In the genomic region with DNA sequence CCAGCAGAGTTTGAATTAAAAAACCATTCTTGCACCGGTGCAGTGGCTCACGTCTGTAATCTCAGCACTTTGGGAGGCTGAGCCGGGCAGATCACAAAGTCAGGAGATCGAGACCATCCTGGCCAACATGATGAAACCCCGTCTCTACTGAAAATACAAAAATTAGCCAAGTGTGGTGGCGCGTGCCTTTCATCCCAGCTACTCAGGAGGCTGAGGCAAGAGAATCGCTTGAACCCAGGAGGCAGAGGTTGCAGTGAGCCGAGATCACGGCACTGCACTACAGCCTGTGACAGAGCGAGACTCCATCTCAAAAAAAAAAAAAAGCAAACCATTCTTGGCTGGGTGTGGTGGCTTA, we compare ENCODE assay signal across 7 cellular contexts. TPM values are rescaled to one million over a fixed set of nuclear protein-coding genes. Genes with fewer than 3 reads are reported as not detected.
DNase-seq lines count a peak whose midpoint lies in the region; ATAC-seq and TF ChIP-seq lines count a peak whose summit lies in the region.
"Not testable (repeated sequence)": the region's sequence is repeated elsewhere in the genome, so short reads cannot be mapped to it uniquely, and the experiment has no call there.

No MANE protein-coding gene starts in this region.

- H3K4me1 Mint-ChIP-seq in T-cell, result peaks cover 68 to 86% (median 82%) of the 10 kb centered on the region in 3 donors
- peaks cover 86% of the 10 kb centered on the region for H3K4me1 Mint-ChIP-seq in activated CD4-positive, alpha-beta memory T cell treated with anti-CD3 and anti-CD28 coated beads for 36 hours (ENCODE audit: low read depth)
- peaks cover 77% of the 10 kb centered on the region for H3K4me1 Mint-ChIP-seq in activated T-helper 1 cell treated with anti-CD3 and anti-CD28 coated beads, Interleukin-12 subunit alpha, Interleukin-12 subunit beta, Interleukin-2, Interleukin-4 antibody, amounts not matched to agents 30 ng/mL and 10 ng/mL and 1 ng/mL, durations not matched to agents 14 hours and 24 hours and 36 hours (ENCODE audit: low read depth)
- peaks cover 78% of the 10 kb centered on the region for H3K4me1 Mint-ChIP-seq in activated naive CD8-positive, alpha-beta T cell treated with anti-CD3 and anti-CD28 coated beads for 36 hours
- H3K4me1 Mint-ChIP-seq in naive thymus-derived CD4-positive, alpha-beta T cell, result peaks cover 37 to 88% (median 76%) of the 10 kb centered on the region in 7 donors
- H3K4me1 Mint-ChIP-seq in stimulated activated naive B cell treated with anti-CD40 and anti-IgM and Interleukin-4, amounts not matched to agents 10 μg/mL and 1 μg/mL and 100 μg/mL, for 72 hours, result peaks cover 19 to 40% of the 10 kb centered on the region in 2 donors

- peak overlapping the region; percentile 56 to 65 (median 60) for H3K4me3 Mint-ChIP-seq in T-cell
- H3K4me3 Mint-ChIP-seq in activated CD4-positive, alpha-beta memory T cell treated with anti-CD3 and anti-CD28 coated beads for 36 hours, result peak overlapping the region; percentile 49
- peak overlapping the region; percentile 65 for H3K4me3 Mint-ChIP-seq in activated T-helper 1 cell treated with anti-CD3 and anti-CD28 coated beads, Interleukin-12 subunit alpha, Interleukin-12 subunit beta, Interleukin-2, Interleukin-4 antibody, amounts not matched to agents 30 ng/mL and 10 ng/mL and 1 ng/mL, durations not matched to agents 14 hours and 24 hours and 36 hours
- H3K4me3 Mint-ChIP-seq in activated naive CD8-positive, alpha-beta T cell treated with anti-CD3 and anti-CD28 coated beads for 36 hours, result peak overlapping the region; percentile 32
- peak overlapping the region; percentile 6 to 78 (median 56) for H3K4me3 Mint-ChIP-seq in naive thymus-derived CD4-positive, alpha-beta T cell
- not testable (repeated sequence) for H3K4me3 Mint-ChIP-seq in stimulated activated naive B cell treated with anti-CD40 and anti-IgM and Interleukin-4, amounts not matched to agents 10 μg/mL and 1 μg/mL and 100 μg/mL, for 72 hours

- POLR2A ChIA-PET in HCT116 (lab: Charles Lee), result not testable (repeated sequence)
- POLR2A ChIA-PET in T-cell (lab: Charles Lee), result interaction anchor here (0.6 to 1.2 kb wide), 8 partner anchors 15 to 1787 kb away, joined by 3 to 22 read pairs (median 3); partner anchors contain the start of gene BICDL1 (in 1 of the 2)
- POLR2A ChIA-PET in activated CD4-positive, alpha-beta memory T cell treated with anti-CD3 and anti-CD28 coated beads for 36 hours (lab: Charles Lee), result interaction anchor here (0.7 to 11.0 kb wide), 13 partner anchors 7 to 277 kb away, joined by 3 to 209 read pairs (median 10); partner anchors contain the start of genes BICDL1, GCN1, RAB35 and RNU4-2
- POLR2A ChIA-PET in naive thymus-derived CD4-positive, alpha-beta T cell (lab: Charles Lee), result interaction anchor here (0.6 to 10.5 kb wide), 6 partner anchors 8 to 73 kb away, joined by 3 to 96 read pairs (median 4); partner anchors contain the start of gene BICDL1

- H3K4me3 ChIP-seq in HCT116 (replicated peaks in 1 of 2; ENCODE audit: low read depth in 1 of 2, low read length in 2 of 2), result not testable (repeated sequence)
- H3K4me3 ChIP-seq in naive thymus-derived CD4-positive, alpha-beta T cell (ENCODE audit: low read length), result peak overlapping the region; percentile 16

- CTCF ChIA-PET in HCT116 (lab: Charles Lee); naive thymus-derived CD4-positive, alpha-beta T cell (lab: Charles Lee): not testable (repeated sequence)
- CTCF ChIA-PET in T-cell (lab: Charles Lee), result interaction anchor here in 1 of 2 donors (0.8 to 1.4 kb wide), 5 partner anchors 25 to 102 kb away, joined by 3 to 6 read pairs (median 3); partner anchors contain the start of genes BICDL1 and RAB35
- CTCF ChIA-PET in activated CD4-positive, alpha-beta memory T cell treated with anti-CD3 and anti-CD28 coated beads for 36 hours (lab: Charles Lee), result interaction anchor here (1.0 to 2.2 kb wide), 3 partner anchors 24 to 73 kb away, joined by 4 to 11 read pairs (median 5); partner anchors contain the start of gene BICDL1

- not testable (repeated sequence) for H3K27me3 Mint-ChIP-seq in T-cell; activated CD4-positive, alpha-beta memory T cell treated with anti-CD3 and anti-CD28 coated beads for 36 hours; activated T-helper 1 cell treated with anti-CD3 and anti-CD28 coated beads, Interleukin-12 subunit alpha, Interleukin-12 subunit beta, Interleukin-2, Interleukin-4 antibody, amounts not matched to agents 30 ng/mL and 10 ng/mL and 1 ng/mL, durations not matched to agents 14 hours and 24 hours and 36 hours (ENCODE audit: insufficient read depth); activated naive CD8-positive, alpha-beta T cell treated with anti-CD3 and anti-CD28 coated beads for 36 hours; naive thymus-derived CD4-positive, alpha-beta T cell; stimulated activated naive B cell treated with anti-CD40 and anti-IgM and Interleukin-4, amounts not matched to agents 10 μg/mL and 1 μg/mL and 100 μg/mL, for 72 hours

- RAD21 ChIA-PET in HCT116 (lab: Charles Lee; ENCODE audit: low non-redundant PET in 1 of 2, low total read pairs in 2 of 2, uncharacterized antibody in 2 of 2, unreplicated experiment in 2 of 2), result not testable (repeated sequence)

- 0 out of 2 replicates have a peak, but pooled peaks have one; percentile 13 for ATAC-seq in HCT116
- ATAC-seq in T-cell (replicated peaks in 1 of 4); naive thymus-derived CD4-positive, alpha-beta T cell; stimulated activated naive B cell treated with anti-CD40 and anti-IgM and Interleukin-4, amounts not matched to agents 10 μg/mL and 1 μg/mL and 100 μg/mL, for 72 hours (replicated peaks): not testable (repeated sequence)

- not testable (repeated sequence) for H2AFZ ChIP-seq in HCT116 (ENCODE audit: low read depth, low read length, poor library complexity, severe bottlenecking)

- H3K9ac ChIP-seq in HCT116 (ENCODE audit: low read length), result not testable (repeated sequence)

- intact Hi-C loops in HCT116 (cut with micrococcal nuclease), result not testable (repeated sequence)
- intact Hi-C loops in activated CD4-positive, alpha-beta memory T cell treated with anti-CD3 and anti-CD28 coated beads for 36 hours (cut with micrococcal nuclease), result loop anchor here (2.0 kb wide), 1 partner anchor 278 kb away; the partner anchor contains the start of gene RNU4-1
- intact Hi-C loops in activated T-helper 1 cell treated with anti-CD3 and anti-CD28 coated beads, Interleukin-12 subunit alpha, Interleukin-12 subunit beta, Interleukin-2, Interleukin-4 antibody, amounts not matched to agents 30 ng/mL and 10 ng/mL and 1 ng/mL, durations not matched to agents 14 hours and 24 hours and 36 hours (cut with micrococcal nuclease), result loop anchor here (10.0 kb wide), 1 partner anchor 1980 kb away; no protein-coding TSS in a partner anchor
- intact Hi-C loops in naive thymus-derived CD4-positive, alpha-beta T cell (cut with micrococcal nuclease), result loop anchor here (1.0 to 5.0 kb wide), 4 partner anchors 26 to 347 kb away; partner anchors contain the start of genes RNU4-1 (in 2 of the 2), RNU4-2 (in 2 of the 2) and PRKAB1 (in 1 of the 2)

- TF ChIP-seq CTCF in HCT116 (IDR thresholded peaks at IDR 0.05 in 2 of 3, conservative IDR thresholded peaks at IDR 0.05 in 1 of 3; ENCODE audit: borderline replicate concordance in 1 of 3, insufficient read depth in 1 of 3, low read depth in 2 of 3, low read length in 2 of 3), result not testable (repeated sequence)

- not testable (repeated sequence) for TF ChIP-seq POLR2A in HCT116 (IDR thresholded peaks at IDR 0.05; ENCODE audit: borderline replicate concordance, extremely low read depth, insufficient read depth, insufficient read length)

- H3K36me3 Mint-ChIP-seq in T-cell, result peaks cover 37% of the 10 kb centered on the region
- H3K36me3 Mint-ChIP-seq in activated CD4-positive, alpha-beta memory T cell treated with anti-CD3 and anti-CD28 coated beads for 36 hours, result peaks cover 51% of the 10 kb centered on the region
- peaks cover 39% of the 10 kb centered on the region for H3K36me3 Mint-ChIP-seq in activated T-helper 1 cell treated with anti-CD3 and anti-CD28 coated beads, Interleukin-12 subunit alpha, Interleukin-12 subunit beta, Interleukin-2, Interleukin-4 antibody, amounts not matched to agents 30 ng/mL and 10 ng/mL and 1 ng/mL, durations not matched to agents 14 hours and 24 hours and 36 hours (ENCODE audit: low read depth)
- peaks cover 63% of the 10 kb centered on the region for H3K36me3 Mint-ChIP-seq in activated naive CD8-positive, alpha-beta T cell treated with anti-CD3 and anti-CD28 coated beads for 36 hours
- peaks cover 0 to 30% (median 0%) of the 10 kb centered on the region in 5 donors for H3K36me3 Mint-ChIP-seq in naive thymus-derived CD4-positive, alpha-beta T cell
- H3K36me3 Mint-ChIP-seq in stimulated activated naive B cell treated with anti-CD40 and anti-IgM and Interleukin-4, amounts not matched to agents 10 μg/mL and 1 μg/mL and 100 μg/mL, for 72 hours, result peaks cover 11 to 16% of the 10 kb centered on the region in 2 donors

- BruUV-seq in HCT116 (replicated peaks; lab: Mats Ljungman, UMichigan), result not testable (repeated sequence)

- not testable (repeated sequence) for H3K36me3 ChIP-seq in HCT116 (ENCODE audit: control insufficient read depth in 1 of 2, insufficient read depth in 2 of 2, low read length in 2 of 2); naive thymus-derived CD4-positive, alpha-beta T cell (ENCODE audit: control insufficient read depth in 2 of 3, insufficient read depth in 3 of 3, low read length in 3 of 3)

- not testable (repeated sequence) for H3K9me3 Mint-ChIP-seq in T-cell; activated CD4-positive, alpha-beta memory T cell treated with anti-CD3 and anti-CD28 coated beads for 36 hours; activated T-helper 1 cell treated with anti-CD3 and anti-CD28 coated beads, Interleukin-12 subunit alpha, Interleukin-12 subunit beta, Interleukin-2, Interleukin-4 antibody, amounts not matched to agents 30 ng/mL and 10 ng/mL and 1 ng/mL, durations not matched to agents 14 hours and 24 hours and 36 hours; activated naive CD8-positive, alpha-beta T cell treated with anti-CD3 and anti-CD28 coated beads for 36 hours; naive thymus-derived CD4-positive, alpha-beta T cell; stimulated activated naive B cell treated with anti-CD40 and anti-IgM and Interleukin-4, amounts not matched to agents 10 μg/mL and 1 μg/mL and 100 μg/mL, for 72 hours

- peak overlapping the region; percentile 90 to 93 for H3K27ac Mint-ChIP-seq in T-cell
- H3K27ac Mint-ChIP-seq in activated CD4-positive, alpha-beta memory T cell treated with anti-CD3 and anti-CD28 coated beads for 36 hours, result peak overlapping the region; percentile 96
- H3K27ac Mint-ChIP-seq in activated T-helper 1 cell treated with anti-CD3 and anti-CD28 coated beads, Interleukin-12 subunit alpha, Interleukin-12 subunit beta, Interleukin-2, Interleukin-4 antibody, amounts not matched to agents 30 ng/mL and 10 ng/mL and 1 ng/mL, durations not matched to agents 14 hours and 24 hours and 36 hours, result peak overlapping the region; percentile 95
- peak overlapping the region; percentile 99 for H3K27ac Mint-ChIP-seq in activated naive CD8-positive, alpha-beta T cell treated with anti-CD3 and anti-CD28 coated beads for 36 hours
- H3K27ac Mint-ChIP-seq in naive thymus-derived CD4-positive, alpha-beta T cell, result peak overlapping the region; percentile 93 to 100 (median 96)
- H3K27ac Mint-ChIP-seq in stimulated activated naive B cell treated with anti-CD40 and anti-IgM and Interleukin-4, amounts not matched to agents 10 μg/mL and 1 μg/mL and 100 μg/mL, for 72 hours, result peak overlapping the region; percentile 97

- DNase-seq in HCT116 (ENCODE audit: low read depth, low spot score); T-cell; activated T-helper 1 cell treated with anti-CD3 and anti-CD28 coated beads, Interleukin-12 subunit alpha, Interleukin-12 subunit beta, Interleukin-2, Interleukin-4 antibody, amounts not matched to agents 30 ng/mL and 10 ng/mL and 1 ng/mL, durations not matched to agents 14 hours and 24 hours and 36 hours (ENCODE audit: low spot score); activated naive CD8-positive, alpha-beta T cell treated with anti-CD3 and anti-CD28 coated beads for 36 hours; naive thymus-derived CD4-positive, alpha-beta T cell; stimulated activated naive B cell treated with anti-CD40 and anti-IgM and Interleukin-4, amounts not matched to agents 10 μg/mL and 1 μg/mL and 100 μg/mL, for 72 hours: not testable (repeated sequence)
- peak; percentile 38 for DNase-seq in activated CD4-positive, alpha-beta memory T cell treated with anti-CD3 and anti-CD28 coated beads for 36 hours

- not testable (repeated sequence) for TF ChIP-seq RAD21 in HCT116 (IDR thresholded peaks at IDR 0.05; ENCODE audit: low read depth)

- H3K27me3 ChIP-seq in HCT116 (ENCODE audit: insufficient read depth, low read length); naive thymus-derived CD4-positive, alpha-beta T cell (ENCODE audit: control insufficient read depth in 2 of 2, insufficient read depth in 2 of 2, low read length in 2 of 2): not testable (repeated sequence)

- not testable (repeated sequence) for H3K79me2 ChIP-seq in HCT116 (ENCODE audit: insufficient read depth, low read length)

- H4K20me1 ChIP-seq in HCT116 (ENCODE audit: insufficient read depth), result not testable (repeated sequence)

- not testable (repeated sequence) for H3K9me3 ChIP-seq in HCT116 (ENCODE audit: control insufficient read depth in 1 of 2, insufficient read depth in 1 of 2, low read depth in 1 of 2, low read length in 2 of 2); naive thymus-derived CD4-positive, alpha-beta T cell (ENCODE audit: control insufficient read depth in 2 of 3, low read length in 3 of 3)

- not testable (repeated sequence) for H3K27ac ChIP-seq in HCT116 (ENCODE audit: low read depth, low read length)
- peak overlapping the region; percentile 93 for H3K27ac ChIP-seq in naive thymus-derived CD4-positive, alpha-beta T cell (ENCODE audit: low read depth, low read length)

- H3K9me2 ChIP-seq in HCT116 (ENCODE audit: insufficient read depth), result not testable (repeated sequence)

- peaks cover 19 to 22% of the 10 kb centered on the region in 2 experiments for H3K4me1 ChIP-seq in HCT116 (ENCODE audit: control insufficient read depth in 1 of 2, insufficient read depth in 2 of 2, low read length in 2 of 2)
- H3K4me1 ChIP-seq in naive thymus-derived CD4-positive, alpha-beta T cell (ENCODE audit: control insufficient read depth in 2 of 2, insufficient read depth in 2 of 2, low read length in 2 of 2), result peaks cover 61 to 69% of the 10 kb centered on the region in 2 donors

- peak overlapping the region; percentile 65 for H3K4me2 ChIP-seq in HCT116 (ENCODE audit: low read length)

RNA-seq across cellular contexts. Expression of gene BICDL1, which starts 25.3 kb away (rescaled TPM):
- 18.2 TPM for total RNA-seq in HCT116 (2021; ENCODE audit: unreplicated experiment)
- polyA plus RNA-seq in HCT116 (2012), result 7.0 and 7.2 TPM in 2 replicates
- 100 to 1,000 TPM; 134 to 176 (median 158) TPM for total RNA-seq in T-cell
- 100 to 1,000 TPM; 143 to 155 TPM for total RNA-seq in activated CD4-positive, alpha-beta memory T cell treated with anti-CD3 and anti-CD28 coated beads for 36 hours
- 136 and 140 TPM in 2 replicates for total RNA-seq in activated T-helper 1 cell treated with anti-CD3 and anti-CD28 coated beads, Interleukin-12 subunit alpha, Interleukin-12 subunit beta, Interleukin-2, Interleukin-4 antibody, amounts not matched to agents 30 ng/mL and 10 ng/mL and 1 ng/mL, durations not matched to agents 14 hours and 24 hours and 36 hours
- total RNA-seq in activated naive CD8-positive, alpha-beta T cell treated with anti-CD3 and anti-CD28 coated beads for 36 hours, result 10 to 100 TPM; 62.7 to 63.7 TPM
- 100 to 1,000 TPM in 4 of 5 experiments, 10 to 100 TPM in 1; 75.8 to 156 (median 143) TPM for total RNA-seq in naive thymus-derived CD4-positive, alpha-beta T cell
- 1 to 10 TPM; 2.4 to 2.7 TPM for polyA plus RNA-seq in naive thymus-derived CD4-positive, alpha-beta T cell
